Comparison of ENCODE assay signal across 8 cellular contexts in genomic region chr9:29830815-29831214, GRCh38.
A peak's percentile ranks its signal among the peaks of the same experiment; 100 is the strongest.
DNase-seq lines count a peak whose midpoint lies in the region; ATAC-seq and TF ChIP-seq lines count a peak whose summit lies in the region.

No MANE protein-coding gene starts in this region.

- H4K20me1 ChIP-seq in MM.1S (ENCODE audit: insufficient read depth, low read length), result no peaks in the 10 kb centered on the region

- H3K4me1 Mint-ChIP-seq in CD4-positive, alpha-beta T cell (ENCODE audit: low read depth), result no peaks in the 10 kb centered on the region
- no peaks in the 10 kb centered on the region for H3K4me1 Mint-ChIP-seq in T-cell

- H3K9me3 ChIP-seq in MM.1S (replicated peaks; ENCODE audit: insufficient read depth, low read length) (no peaks in the 10 kb centered on the region), WERI-Rb-1 (ENCODE audit: severe bottlenecking) (no peaks in the 10 kb centered on the region), lower lobe of right lung (no peaks in the 10 kb centered on the region), prostate gland (no peaks in the 10 kb centered on the region)
- H3K9me3 ChIP-seq in CD4-positive, alpha-beta T cell (ENCODE audit: control insufficient read depth, low read length), result no peaks in the 10 kb centered on the region

- TF ChIP-seq CTCF in MM.1S (IDR thresholded peaks at IDR 0.05; ENCODE audit: low read length) (peak; percentile 13; the same call in 1 of the 2 replicates), WERI-Rb-1 (IDR thresholded peaks at IDR 0.05; ENCODE audit: low read depth, low read length) (peak; percentile 61), lower lobe of right lung (IDR thresholded peaks at IDR 0.05) (peak; percentile 23), prostate gland (IDR thresholded peaks at IDR 0.05) (peak in 1 of 4 experiments; percentile 6)
- no peak for TF ChIP-seq CTCF in CD4-positive, alpha-beta T cell (IDR thresholded peaks at IDR 0.05)

- H3K36me3 ChIP-seq in MM.1S (replicated peaks; ENCODE audit: insufficient read depth, low read length) (no peaks in the 10 kb centered on the region), WERI-Rb-1 (no peaks in the 10 kb centered on the region), lower lobe of right lung (no peaks in the 10 kb centered on the region), prostate gland (no peaks in the 10 kb centered on the region)

- H3K27me3 Mint-ChIP-seq in CD4-positive, alpha-beta T cell, result no peaks in the 10 kb centered on the region
- no peaks in the 10 kb centered on the region for H3K27me3 Mint-ChIP-seq in T-cell

- POLR2A ChIA-PET in CD4-positive, alpha-beta T cell (lab: Charles Lee), result no interaction called here
- POLR2A ChIA-PET in T-cell (lab: Charles Lee), result no interaction called here

- H3K27ac Mint-ChIP-seq in CD4-positive, alpha-beta T cell, result no peak overlapping the region
- H3K27ac Mint-ChIP-seq in T-cell, result no peak overlapping the region

- intact Hi-C loops in lower lobe of right lung (cut with DNase I), result no loop called here
- intact Hi-C loops in prostate gland (cut with DNase I), result no loop called here
- intact Hi-C loops in CD4-positive, alpha-beta T cell (cut with DNase I, micrococcal nuclease), result no loop called here

- H3K4me3 ChIP-seq in MM.1S (ENCODE audit: low read length) (no peak overlapping the region), WERI-Rb-1 (ENCODE audit: low read depth, low read length) (no peak overlapping the region), lower lobe of right lung (no peak overlapping the region), prostate gland (no peak overlapping the region)

- 34% methylated on average over 6 of the region's 6 CpGs for WGBS in prostate gland

- H3K4me2 ChIP-seq in MM.1S (ENCODE audit: low read depth, low read length), result no peak overlapping the region

- no peak for TF ChIP-seq POLR2A in prostate gland (IDR thresholded peaks at IDR 0.05)

- no peak overlapping the region for H3K27ac ChIP-seq in MM.1S (ENCODE audit: low read length)
- no peak overlapping the region for H3K27ac ChIP-seq in WERI-Rb-1
- H3K27ac ChIP-seq in lower lobe of right lung, result no peak overlapping the region
- no peak overlapping the region for H3K27ac ChIP-seq in prostate gland
- H3K27ac ChIP-seq in CD4-positive, alpha-beta T cell (ENCODE audit: low read depth, low read length), result no peak overlapping the region

- no peaks in the 10 kb centered on the region for H3F3A ChIP-seq in MM.1S (ENCODE audit: insufficient read depth, low read length)

- H3K9me3 Mint-ChIP-seq in CD4-positive, alpha-beta T cell, result no peaks in the 10 kb centered on the region
- peaks cover 6 to 15% (median 9%) of the 10 kb centered on the region in 3 donors for H3K9me3 Mint-ChIP-seq in T-cell

- H3K27me3 ChIP-seq in MM.1S (replicated peaks; ENCODE audit: insufficient read depth, low read length) (no peaks in the 10 kb centered on the region), WERI-Rb-1 (ENCODE audit: insufficient read depth, low read depth, severe bottlenecking) (no peaks in the 10 kb centered on the region), lower lobe of right lung (ENCODE audit: low read depth) (no peaks in the 10 kb centered on the region), prostate gland (replicated peaks; ENCODE audit: insufficient read depth) (no peaks in the 10 kb centered on the region)
- H3K27me3 ChIP-seq in CD4-positive, alpha-beta T cell (ENCODE audit: control insufficient read depth, insufficient read depth, low read length), result no peaks in the 10 kb centered on the region

- no peaks in the 10 kb centered on the region for H3K36me3 Mint-ChIP-seq in CD4-positive, alpha-beta T cell (ENCODE audit: low read depth)
- H3K36me3 Mint-ChIP-seq in T-cell, result no peaks in the 10 kb centered on the region

- H3K4me3 Mint-ChIP-seq in CD4-positive, alpha-beta T cell, result no peak overlapping the region
- no peak overlapping the region for H3K4me3 Mint-ChIP-seq in T-cell

- no peak overlapping the region for H2AFZ ChIP-seq in MM.1S (ENCODE audit: low read length)

- no peaks in the 10 kb centered on the region for H3K79me2 ChIP-seq in MM.1S (ENCODE audit: low read length)

- H3K9me2 ChIP-seq in MM.1S (replicated peaks; ENCODE audit: insufficient read depth, low read length), result no peaks in the 10 kb centered on the region

- CTCF ChIA-PET in CD4-positive, alpha-beta T cell (lab: Charles Lee), result no interaction called here
- CTCF ChIA-PET in T-cell (lab: Charles Lee), result no interaction called here

- H3K9ac ChIP-seq in MM.1S (ENCODE audit: low read length), result no peak overlapping the region

- DNase-seq in DMS53 (lab: John Stamatoyannopoulos, UW) (peak; percentile 77), MM.1S (no peak), WERI-Rb-1 (peak; percentile 59), lower lobe of right lung (no peak), prostate gland (ENCODE audit: low spot score) (no peak), UCSD-AML1 (lab: John Stamatoyannopoulos, UW; ENCODE audit: unreplicated experiment) (no peak), T-cell (no peak)
- no peak for DNase-seq in CD4-positive, alpha-beta T cell

- H3K4me1 ChIP-seq in MM.1S (ENCODE audit: low read length) (no peaks in the 10 kb centered on the region), lower lobe of right lung (no peaks in the 10 kb centered on the region), prostate gland (replicated peaks) (no peaks in the 10 kb centered on the region)

- ATAC-seq in lower lobe of right lung, result no peak
- ATAC-seq in CD4-positive, alpha-beta T cell (ENCODE audit: poor library complexity), result no peak
- ATAC-seq in T-cell (replicated peaks in 1 of 4), result no peak

Comparison
In these comparisons a context has a peak if more than half of its experiments do, and no peak if none do; other contexts are left out.
1. DNase-seq: peak in DMS53 (single experiment) and WERI-Rb-1 (single experiment); none in MM.1S (single experiment), lower lobe of right lung (single experiment), prostate gland (single experiment), UCSD-AML1 (single experiment), CD4-positive, alpha-beta T cell (0 of 10) and T-cell (0 of 34).